Comparison of ENCODE assay signal across 17 cellular contexts in genomic region chr3:156455839-156456238, GRCh38.
DNase-seq lines count a peak whose midpoint lies in the region; ATAC-seq, FAIRE-seq and TF ChIP-seq lines count a peak whose summit lies in the region.
"Had no signal": no experiment of that assay in that cellular context is flagged by ENCODE, and none has a peak within 500 bp of the region (broad histone marks: within the 10 kb centered on the region; RNA-seq: fewer than 3 reads in every experiment).

No MANE protein-coding gene starts in this region.

- POLR2A ChIA-PET in GM12878 (lab: Charles Lee) = no interaction called here

- no peak overlapping the region for H3K27ac ChIP-seq in GM23338 (ENCODE audit: low read depth)
- H3K27ac ChIP-seq in GM12878 (ENCODE audit: control insufficient read depth, insufficient read depth) = no peak overlapping the region
- H3K27ac ChIP-seq in neuronal stem cell (replicated peaks; ENCODE audit: low read length) = no peak overlapping the region
- H3K27ac ChIP-seq: left lung, psoas muscle had no signal

- H3K79me2 ChIP-seq in GM23338 (replicated peaks; ENCODE audit: insufficient read depth) (no peaks in the 10 kb centered on the region), GM12878 (ENCODE audit: control insufficient read depth, insufficient read depth, low read length) (no peaks in the 10 kb centered on the region)

- H3K4me1 Mint-ChIP-seq in GM23338 = peaks cover 26% of the 10 kb centered on the region
- H3K4me1 Mint-ChIP-seq: activated naive CD4-positive, alpha-beta T cell treated with anti-CD3 and anti-CD28 coated beads, Interleukin-2, amount 10 ng/mL, durations not matched to agents 7 days and 5 days had no signal

- no peak overlapping the region for H3K9ac ChIP-seq in GM12878 (ENCODE audit: control insufficient read depth, insufficient read depth, low read length)
- no peak overlapping the region for H3K9ac ChIP-seq in neuronal stem cell (ENCODE audit: low read depth, low read length, poor library complexity)

- DNase-seq in GM23338 (ENCODE audit: low spot score) (peak; percentile 56), M059J (ENCODE audit: low read depth) (peak; percentile 45), GM12878 (ENCODE audit: low read depth, low spot score) (no peak), neuronal stem cell (ENCODE audit: low spot score) (peak; percentile 11), MG63 (no peak), KG1 (lab: John Stamatoyannopoulos, UW) (no peak), posterior cingulate gyrus (no peak)
- DNase-seq: activated CD8-positive, alpha-beta memory T cell treated with anti-CD3 and anti-CD28 coated beads, Interleukin-2, amount 50 U/mL, for 4 hours; activated naive CD4-positive, alpha-beta T cell treated with anti-CD3 and anti-CD28 coated beads, Interleukin-2, amount 10 ng/mL, durations not matched to agents 7 days and 5 days; DMS79; left lung; NCI-H1436 treated with DMSO at 0.1 percent for 48 hours; NCI-H524 treated with DMSO at 0.1 percent for 48 hours; psoas muscle had no signal

- no peak overlapping the region for H2BK15ac ChIP-seq in neuronal stem cell (ENCODE audit: low read length)

- H3K4me1 ChIP-seq in GM23338 (ENCODE audit: insufficient read depth) (peaks cover 6% of the 10 kb centered on the region; the same call in 1 of the 2 replicates), GM12878 (ENCODE audit: control insufficient read depth, insufficient read depth, low read length) (peaks cover 4% of the 10 kb centered on the region; the same call in 1 of the 2 replicates), neuronal stem cell (ENCODE audit: control insufficient read depth in 2 of 2, insufficient read depth in 1 of 2, low read depth in 1 of 2, low read length in 2 of 2) (peaks cover 0 to 4% of the 10 kb centered on the region in 2 donors)
- H3K4me1 ChIP-seq: left lung had no signal

- no peak overlapping the region for H2BK120ac ChIP-seq in neuronal stem cell (ENCODE audit: low read depth, low read length)

- H4K91ac ChIP-seq in neuronal stem cell (ENCODE audit: low read depth, low read length, poor library complexity) = no peak overlapping the region

- no peak overlapping the region for H4K8ac ChIP-seq in neuronal stem cell (ENCODE audit: low read depth, low read length)

- H2AFZ ChIP-seq in GM23338 (no peak overlapping the region; the same call in 1 of the 2 replicates), GM12878 (ENCODE audit: control insufficient read depth, low read depth, low read length) (no peak overlapping the region), neuronal stem cell (ENCODE audit: low read length) (peak overlapping the region; percentile 68)

- H3F3A ChIP-seq in GM23338 (replicated peaks; ENCODE audit: low read depth) = no peaks in the 10 kb centered on the region

- peak; percentile 27; the same call in 1 of the 2 replicates for TF ChIP-seq RAD21 in GM12878 (IDR thresholded peaks at IDR 0.05; ENCODE audit: insufficient read depth, low read depth, low read length)

- peaks cover 8% of the 10 kb centered on the region for H3K9me2 ChIP-seq in GM23338 (ENCODE audit: insufficient read depth)

- no peak overlapping the region for H2BK5ac ChIP-seq in neuronal stem cell (ENCODE audit: low read length)

- H3K4me3 Mint-ChIP-seq in GM23338 = no peak overlapping the region
- H3K4me3 Mint-ChIP-seq: activated naive CD4-positive, alpha-beta T cell treated with anti-CD3 and anti-CD28 coated beads, Interleukin-2, amount 10 ng/mL, durations not matched to agents 7 days and 5 days; T-helper 1 cell treated with Interleukin-12 subunit alpha and Interleukin-12 subunit beta and Interleukin-4 antibody, amounts not matched to agents 30 μg/mL and 1 μg/mL, for 36 hours had no signal

- RAD21 ChIA-PET in GM12878 (lab: Charles Lee; ENCODE audit: unreplicated experiment) = interaction anchor here (1.6 kb wide), 1 partner anchor 54 kb away, joined by 6 read pairs; no protein-coding TSS in a partner anchor

- H2AK5ac ChIP-seq in neuronal stem cell (ENCODE audit: low read depth, low read length) = no peak overlapping the region

- H3K4ac ChIP-seq in neuronal stem cell (ENCODE audit: low read length) = no peak overlapping the region

- no peaks in the 10 kb centered on the region for H3K9me3 Mint-ChIP-seq in GM23338
- H3K9me3 Mint-ChIP-seq: activated naive CD4-positive, alpha-beta T cell treated with anti-CD3 and anti-CD28 coated beads, Interleukin-2, amount 10 ng/mL, durations not matched to agents 7 days and 5 days; brain; T-helper 1 cell treated with Interleukin-12 subunit alpha and Interleukin-12 subunit beta and Interleukin-4 antibody, amounts not matched to agents 30 μg/mL and 1 μg/mL, for 36 hours had no signal

- H3K9me3 ChIP-seq in GM12878 (replicated peaks; ENCODE audit: control insufficient read depth, insufficient read depth, low read length) (no peaks in the 10 kb centered on the region), neuronal stem cell (replicated peaks in 1 of 2; ENCODE audit: control insufficient read depth in 2 of 2, insufficient read depth in 1 of 2, low read depth in 1 of 2, low read length in 2 of 2) (no peaks in the 10 kb centered on the region), MG63 (no peaks in the 10 kb centered on the region)
- H3K9me3 ChIP-seq: left lung, psoas muscle had no signal

- H2BK12ac ChIP-seq in neuronal stem cell (ENCODE audit: low read length) = no peak overlapping the region

- TF ChIP-seq POLR2A in GM12878 (IDR thresholded peaks at IDR 0.05; ENCODE audit: low read depth, low read length) = no peak

- H3K14ac ChIP-seq in neuronal stem cell (ENCODE audit: low read length) = no peak overlapping the region

- no peak overlapping the region for H3K4me2 ChIP-seq in GM23338
- H3K4me2 ChIP-seq in GM12878 (ENCODE audit: control insufficient read depth, insufficient read depth) = no peak overlapping the region
- no peak overlapping the region for H3K4me2 ChIP-seq in neuronal stem cell (ENCODE audit: insufficient read depth, low read length, poor library complexity, severe bottlenecking)

- H3K36me3 Mint-ChIP-seq in GM23338 (ENCODE audit: low read depth) = no peaks in the 10 kb centered on the region; the same call in 2 of the 3 replicates
- H3K36me3 Mint-ChIP-seq: activated naive CD4-positive, alpha-beta T cell treated with anti-CD3 and anti-CD28 coated beads, Interleukin-2, amount 10 ng/mL, durations not matched to agents 7 days and 5 days; brain had no signal

- peak; percentile 26; the same call in 2 of the 3 replicates for ATAC-seq in GM23338
- ATAC-seq in GM12878 = peak; percentile 75
- ATAC-seq in GM19351 (IDR thresholded peaks at IDR 0.05; ENCODE audit: unreplicated experiment) = no peak
- ATAC-seq: left lung, psoas muscle had no signal

- SMC1A ChIA-PET in GM12878 (lab: Charles Lee; ENCODE audit: uncharacterized antibody, unreplicated experiment) = interaction anchor here (0.5 to 1.5 kb wide), 6 partner anchors 10 to 206 kb away, joined by 3 to 6 read pairs (median 3); no protein-coding TSS in a partner anchor

- intact Hi-C loops in GM12878 (cut with micrococcal nuclease; ENCODE audit: unreplicated experiment) = no loop called here
- intact Hi-C loops in posterior cingulate gyrus (cut with DNase I) = no loop called here

- H3K23ac ChIP-seq in neuronal stem cell (ENCODE audit: low read depth, low read length, poor library complexity) = no peak overlapping the region

- BruUV-seq in GM12878 (replicated peaks; lab: Mats Ljungman, UMichigan) = no TSS peak

- H4K20me1 ChIP-seq in GM23338 (replicated peaks; ENCODE audit: insufficient read depth) = no peaks in the 10 kb centered on the region
- H4K20me1 ChIP-seq in GM12878 (ENCODE audit: control insufficient read depth, insufficient read depth) = no peaks in the 10 kb centered on the region

- TF ChIP-seq CTCF in GM23338 (conservative IDR thresholded peaks at IDR 0.05; ENCODE audit: low read depth in 2 of 2) (peak; percentile 22 to 29; a peak in 2 of 4 replicates), GM12878 (IDR thresholded peaks at IDR 0.05 in 2 of 3, conservative IDR thresholded peaks at IDR 0.05 in 1 of 3; ENCODE audit: control insufficient read depth in 2 of 3, extremely low read depth in 1 of 3, insufficient read depth in 1 of 3, low read depth in 3 of 3, low read length in 3 of 3) (0 out of 6 replicates have a peak, but pooled peaks of 1 of the 3 experiments have one; percentile 14)

- TF ChIP-seq EP300 in GM12878 (IDR thresholded peaks at IDR 0.05; ENCODE audit: borderline replicate concordance in 1 of 2, control insufficient read depth in 1 of 2, low read depth in 2 of 2, low read length in 2 of 2) = no peak

- H3K27me3 ChIP-seq in GM23338 (ENCODE audit: insufficient read depth) (no peaks in the 10 kb centered on the region), GM12878 (replicated peaks in 1 of 2; ENCODE audit: control insufficient read depth in 2 of 2, insufficient read depth in 2 of 2, low read length in 1 of 2) (no peaks in the 10 kb centered on the region; a peak in 1 of 4 replicates), neuronal stem cell (ENCODE audit: control insufficient read depth in 3 of 3, insufficient read depth in 3 of 3, low read depth in 1 of 3, low read length in 3 of 3) (peaks cover 0 to 4% (median 0%) of the 10 kb centered on the region in 3 experiments), MG63 (no peaks in the 10 kb centered on the region)
- H3K27me3 ChIP-seq: left lung had no signal

- in situ Hi-C loops in GM12878 (cut with MboI) = no loop called here

- H3K36me3 ChIP-seq in GM23338 (ENCODE audit: insufficient read depth) = no peaks in the 10 kb centered on the region
- no peaks in the 10 kb centered on the region for H3K36me3 ChIP-seq in GM12878 (ENCODE audit: control insufficient read depth in 2 of 2, insufficient read depth in 2 of 2, low read length in 1 of 2)
- no peaks in the 10 kb centered on the region for H3K36me3 ChIP-seq in neuronal stem cell (replicated peaks in 1 of 2; ENCODE audit: control insufficient read depth in 2 of 2, insufficient read depth in 2 of 2, low read length in 2 of 2)
- H3K36me3 ChIP-seq in MG63 = no peaks in the 10 kb centered on the region
- H3K36me3 ChIP-seq: left lung had no signal

- peak overlapping the region; percentile 83; the same call in 1 of the 2 replicates for H3K27ac Mint-ChIP-seq in GM23338
- H3K27ac Mint-ChIP-seq: activated naive CD4-positive, alpha-beta T cell treated with anti-CD3 and anti-CD28 coated beads, Interleukin-2, amount 10 ng/mL, durations not matched to agents 7 days and 5 days; T-helper 1 cell treated with Interleukin-12 subunit alpha and Interleukin-12 subunit beta and Interleukin-4 antibody, amounts not matched to agents 30 μg/mL and 1 μg/mL, for 36 hours had no signal

- H3K4me3 ChIP-seq in GM23338 (no peak overlapping the region), GM12878 (no peak overlapping the region), neuronal stem cell (ENCODE audit: low read length in 2 of 2) (no peak overlapping the region), MG63 (no peak overlapping the region)
- H3K4me3 ChIP-seq: left lung, psoas muscle had no signal

- CTCF ChIA-PET in GM12878 (lab: Yijun Ruan, JAX) = interaction anchor here (0.7 to 1.9 kb wide), 3 partner anchors 10 to 88 kb away, joined by 3 to 11 read pairs (median 5); no protein-coding TSS in a partner anchor

- H3K79me1 ChIP-seq in neuronal stem cell (ENCODE audit: low read depth, low read length) = no peaks in the 10 kb centered on the region

- H3K18ac ChIP-seq in neuronal stem cell (ENCODE audit: low read length) = no peak overlapping the region

- 36% methylated on average over 4 of the region's 4 CpGs for WGBS in GM12878 (ENCODE audit: insufficient coverage, insufficient replicate concordance, low lambda C conversion rate, missing lambda C conversion rate)
- WGBS in neuronal stem cell (ENCODE audit: extremely low coverage in 2 of 2, insufficient read length in 2 of 2, insufficient replicate concordance in 1 of 2), 2 donors = no CpG with 5 or more reads among the region's 4 CpGs

- H3K27me3 Mint-ChIP-seq in GM23338 (ENCODE audit: insufficient read depth, low read depth, poor library complexity) = peaks cover 6% of the 10 kb centered on the region

- FAIRE-seq in GM12878 (lab: Jason Lieb, UNC) = no peak

Comparison
In these comparisons a context has a peak if more than half of its experiments do, and no peak if none do; other contexts are left out.
1. DNase-seq: peak in GM23338 (single experiment), M059J (single experiment) and neuronal stem cell (single experiment); none in GM12878 (single experiment), MG63 (single experiment), KG1 (single experiment) and posterior cingulate gyrus (0 of 10).